ENCODE assay signal across 10 cellular contexts in the genomic region with DNA sequence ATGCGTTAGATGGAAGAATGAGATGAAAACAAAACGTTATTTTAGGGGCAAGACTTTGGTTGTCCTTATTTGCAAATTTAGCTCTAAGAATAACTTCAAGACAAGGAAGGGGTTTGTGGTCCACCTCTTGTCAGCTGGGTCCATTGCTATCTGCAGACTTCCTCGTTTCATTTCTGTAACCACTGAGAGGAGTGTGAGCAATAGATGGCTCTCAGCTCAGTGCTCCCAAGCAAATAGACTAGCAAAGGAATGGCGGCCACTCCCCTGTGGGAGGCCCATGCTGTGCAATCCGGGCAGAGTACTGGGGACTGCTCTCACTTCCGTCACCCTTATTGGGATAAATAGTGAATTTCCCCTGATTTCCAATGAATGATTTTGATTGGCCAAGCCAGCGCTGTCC.
A peak's percentile ranks its signal among the peaks of the same experiment; 100 is the strongest.
DNase-seq lines count a peak whose midpoint lies in the region; ATAC-seq and TF ChIP-seq lines count a peak whose summit lies in the region.
"Had no signal": no experiment of that assay in that cellular context is flagged by ENCODE, and none has a peak within 500 bp of the region (broad histone marks: within the 10 kb centered on the region; RNA-seq: fewer than 3 reads in every experiment).

No MANE protein-coding gene starts in this region.

- POLR2A ChIA-PET in activated CD8-positive, alpha-beta T cell treated with anti-CD3 and anti-CD28 coated beads for 36 hours (lab: Charles Lee), result no interaction called here

- TF ChIP-seq CTCF in activated CD8-positive, alpha-beta T cell treated with anti-CD3 and anti-CD28 coated beads for 36 hours (IDR thresholded peaks at IDR 0.05), result no peak
- TF ChIP-seq CTCF in gastrocnemius medialis (IDR thresholded peaks at IDR 0.05 in 4 of 5, conservative IDR thresholded peaks at IDR 0.05 in 1 of 5), result no peak

- in situ Hi-C loops in gastrocnemius medialis (cut with MboI; ENCODE audit: low sequenced_read_pairs in 4 of 4), result no loop called here

- no peaks in the 10 kb centered on the region for H3K9me3 Mint-ChIP-seq in activated CD8-positive, alpha-beta T cell treated with anti-CD3 and anti-CD28 coated beads for 36 hours

- no peaks in the 10 kb centered on the region for H3K9me3 ChIP-seq in gastrocnemius medialis

- no peaks in the 10 kb centered on the region for H3K36me3 Mint-ChIP-seq in activated CD8-positive, alpha-beta T cell treated with anti-CD3 and anti-CD28 coated beads for 36 hours (ENCODE audit: low read depth)

- H3K4me3 ChIP-seq in gastrocnemius medialis, result no peak overlapping the region
- H3K4me3 ChIP-seq: cardiac muscle cell had no signal

- intact Hi-C loops in activated CD8-positive, alpha-beta T cell treated with anti-CD3 and anti-CD28 coated beads for 36 hours (cut with micrococcal nuclease), result no loop called here
- intact Hi-C loops in gastrocnemius medialis (cut with DNase I; ENCODE audit: low total_unique reads), result no loop called here

- no peaks in the 10 kb centered on the region for H3K27me3 ChIP-seq in gastrocnemius medialis
- H3K27me3 ChIP-seq: cardiac muscle cell had no signal

- peak; percentile 44 for ATAC-seq in GM18511 (IDR thresholded peaks at IDR 0.05; ENCODE audit: unreplicated experiment)
- peak; percentile 52 for ATAC-seq in GM21447 (IDR thresholded peaks at IDR 0.05; ENCODE audit: unreplicated experiment)
- peak; percentile 32 for ATAC-seq in HG03175 (IDR thresholded peaks at IDR 0.05; ENCODE audit: unreplicated experiment)
- peak; percentile 34 for ATAC-seq in activated CD8-positive, alpha-beta T cell treated with anti-CD3 and anti-CD28 coated beads for 36 hours
- ATAC-seq in gastrocnemius medialis, result no peak

- no peak overlapping the region for H3K4me3 Mint-ChIP-seq in activated CD8-positive, alpha-beta T cell treated with anti-CD3 and anti-CD28 coated beads for 36 hours

- no peak overlapping the region for H3K27ac Mint-ChIP-seq in activated CD8-positive, alpha-beta T cell treated with anti-CD3 and anti-CD28 coated beads for 36 hours

- CTCF ChIA-PET in activated CD8-positive, alpha-beta T cell treated with anti-CD3 and anti-CD28 coated beads for 36 hours (lab: Charles Lee), result no interaction called here

- H3K27me3 Mint-ChIP-seq in activated CD8-positive, alpha-beta T cell treated with anti-CD3 and anti-CD28 coated beads for 36 hours, result no peaks in the 10 kb centered on the region

- H3K36me3 ChIP-seq in gastrocnemius medialis, result no peaks in the 10 kb centered on the region
- H3K36me3 ChIP-seq: cardiac muscle cell had no signal

- TF ChIP-seq POLR2A in gastrocnemius medialis (IDR thresholded peaks at IDR 0.05), result no peak

- peaks cover 9 to 26% of the 10 kb centered on the region in 2 donors for H3K4me1 ChIP-seq in gastrocnemius medialis

- no peak for DNase-seq in activated CD8-positive, alpha-beta T cell treated with anti-CD3 and anti-CD28 coated beads for 36 hours
- DNase-seq in SK-N-DZ (ENCODE audit: low spot score) (no peak), gastrocnemius medialis (no peak), AML-193 (lab: John Stamatoyannopoulos, UW) (no peak)
- no peak for DNase-seq in activated T-cell treated with anti-CD3 and anti-CD28 coated beads, Interleukin-2, amount 50 U/mL, for 48 hours
- DNase-seq: stimulated activated CD4-positive, alpha-beta T cell treated with anti-CD3 and anti-CD28 coated beads, Interleukin-2, amount 100 ng/mL, for 48 hours had no signal

- no peak overlapping the region for H3K27ac ChIP-seq in gastrocnemius medialis
- H3K27ac ChIP-seq: cardiac muscle cell had no signal

- H3K4me1 Mint-ChIP-seq in activated CD8-positive, alpha-beta T cell treated with anti-CD3 and anti-CD28 coated beads for 36 hours (ENCODE audit: low read depth), result peaks cover 44% of the 10 kb centered on the region

Comparison
In these comparisons a context has a peak if more than half of its experiments do, and no peak if none do; other contexts are left out.
1. ATAC-seq: peak in GM18511 (single experiment), GM21447 (single experiment), HG03175 (single experiment) and activated CD8-positive, alpha-beta T cell treated with anti-CD3 and anti-CD28 coated beads for 36 hours (single experiment); none in gastrocnemius medialis (0 of 2).